In the genomic region with DNA sequence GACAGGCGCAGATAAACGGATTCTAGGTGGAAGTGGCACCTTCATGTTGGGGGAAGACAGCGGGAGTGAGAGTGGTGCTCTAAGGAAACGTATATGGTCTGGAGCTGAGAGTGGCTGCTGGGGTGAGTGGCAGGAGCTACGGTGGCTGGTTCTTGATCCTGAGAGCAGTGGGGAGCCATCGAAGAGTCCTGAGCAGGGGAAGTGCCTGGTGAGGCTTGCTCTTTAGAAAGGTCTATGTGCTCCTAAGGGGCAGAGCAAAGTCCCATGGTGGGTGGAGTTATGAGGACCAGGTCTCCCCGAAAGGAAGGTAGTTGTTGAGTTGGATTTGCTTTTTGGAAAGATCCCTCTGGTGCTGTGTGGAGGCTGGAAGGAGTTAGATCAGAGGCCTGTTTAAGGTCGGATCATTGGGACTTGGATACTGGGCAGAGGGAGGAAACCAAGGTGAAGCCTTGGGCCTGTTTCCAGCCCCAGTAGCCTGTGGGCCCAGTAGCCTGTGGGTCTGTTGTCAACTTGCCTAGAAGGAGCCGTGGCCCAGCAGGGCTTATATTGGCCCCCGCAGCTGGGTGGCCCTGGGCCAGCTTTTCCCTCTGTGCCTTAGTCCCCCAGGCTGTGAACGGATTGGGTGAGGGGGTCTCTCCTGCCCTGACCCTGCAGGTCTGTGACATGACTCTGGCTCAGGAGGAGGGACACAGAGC, we compare ENCODE assay signal across 15 cellular contexts. TPM values are rescaled to one million over a fixed set of nuclear protein-coding genes. Genes with fewer than 3 reads are reported as not detected.
DNase-seq lines count a peak whose midpoint lies in the region; ATAC-seq, FAIRE-seq and TF ChIP-seq lines count a peak whose summit lies in the region.
"Had no signal": no experiment of that assay in that cellular context is flagged by ENCODE, and none has a peak within 500 bp of the region (broad histone marks: within the 10 kb centered on the region; RNA-seq: fewer than 3 reads in every experiment).

No MANE protein-coding gene starts in this region.

- H3K4ac ChIP-seq in trophoblast cell (ENCODE audit: low read depth, low read length), result no peak overlapping the region

- no peak overlapping the region for H2BK120ac ChIP-seq in trophoblast cell (ENCODE audit: insufficient read depth, low read length, poor library complexity)

- no peak for FAIRE-seq in kidney (lab: Jason Lieb, UNC)
- FAIRE-seq: A549 had no signal

- H3K4me3 ChIP-seq in cardiac muscle cell (no peak overlapping the region), kidney (ENCODE audit: low read length in 2 of 2) (no peak overlapping the region), trophoblast cell (ENCODE audit: low read depth, low read length) (peak overlapping the region; percentile 13), urinary bladder (ENCODE audit: low read depth, low read length) (no peak overlapping the region), H7 (ENCODE audit: insufficient read depth, low read depth, low read length) (no peak overlapping the region)
- H3K4me3 ChIP-seq: A549 had no signal

- WGBS in trophoblast cell (ENCODE audit: extremely low coverage, insufficient coverage, insufficient read length), result no CpG with 5 or more reads among the region's 11 CpGs
- 81% methylated on average over 11 of the region's 11 CpGs for whole genome bisulfite sequencing in urinary bladder

- no peak overlapping the region for H4K12ac ChIP-seq in trophoblast cell (ENCODE audit: low read depth, low read length)

- ATAC-seq in Right ventricle myocardium inferior, result no peak
- no peak for ATAC-seq in HG03520 (IDR thresholded peaks at IDR 0.05; ENCODE audit: unreplicated experiment)

- no peaks in the 10 kb centered on the region for H3K27me3 ChIP-seq in cardiac muscle cell
- no peaks in the 10 kb centered on the region for H3K27me3 ChIP-seq in trophoblast cell (ENCODE audit: insufficient read depth, low read length)
- H3K27me3 ChIP-seq in H7 (ENCODE audit: control insufficient read depth, insufficient read depth, low read length), result no peaks in the 10 kb centered on the region

- H3K18ac ChIP-seq in trophoblast cell (ENCODE audit: low read length), result no peak overlapping the region

- no peak overlapping the region for H2BK12ac ChIP-seq in trophoblast cell (ENCODE audit: low read length)

- no peaks in the 10 kb centered on the region for H3K36me3 ChIP-seq in cardiac muscle cell
- peaks cover 3 to 4% of the 10 kb centered on the region in 2 donors for H3K36me3 ChIP-seq in kidney (ENCODE audit: control insufficient read depth in 1 of 2, insufficient read depth in 2 of 2, low read length in 2 of 2)
- H3K36me3 ChIP-seq in trophoblast cell (ENCODE audit: control insufficient read depth in 1 of 2, insufficient read depth in 2 of 2, low read length in 2 of 2), result no peaks in the 10 kb centered on the region
- H3K36me3 ChIP-seq in urinary bladder (ENCODE audit: insufficient read depth), result no peaks in the 10 kb centered on the region
- H3K36me3 ChIP-seq in H7 (replicated peaks; ENCODE audit: control insufficient read depth, insufficient read depth, low read length), result no peaks in the 10 kb centered on the region
- H3K36me3 ChIP-seq: WERI-Rb-1 had no signal

- H3K4me1 ChIP-seq in cardiac muscle cell (ENCODE audit: low read depth), result peaks cover 36% of the 10 kb centered on the region
- peaks cover 36 to 46% of the 10 kb centered on the region in 2 donors for H3K4me1 ChIP-seq in kidney (ENCODE audit: control insufficient read depth in 1 of 2, insufficient read depth in 1 of 2, low read depth in 1 of 2, low read length in 2 of 2)
- H3K4me1 ChIP-seq in trophoblast cell (ENCODE audit: control insufficient read depth in 1 of 2, insufficient read depth in 2 of 2, low read length in 2 of 2), result peaks cover 13 to 15% of the 10 kb centered on the region in 2 experiments
- H3K4me1 ChIP-seq in urinary bladder (ENCODE audit: insufficient read depth), result no peaks in the 10 kb centered on the region
- H3K4me1 ChIP-seq: A549 had no signal

- H4K91ac ChIP-seq in trophoblast cell (ENCODE audit: low read depth, low read length), result no peak overlapping the region

- no peak overlapping the region for H3K4me2 ChIP-seq in trophoblast cell (ENCODE audit: low read length)
- H3K4me2 ChIP-seq: A549 had no signal

- no peak overlapping the region for H2AFZ ChIP-seq in trophoblast cell (ENCODE audit: insufficient read depth, low read length, poor library complexity)

- DNase-seq in cardiac muscle cell (ENCODE audit: low read depth in 1 of 2, low spot score in 1 of 2) (no peak), Right ventricle myocardium inferior (ENCODE audit: missing footprints) (no peak), kidney (peak; percentile 22), trophoblast cell (no peak), H7 (no peak)
- no peak for DNase-seq in activated CD4-positive, CD25-positive, alpha-beta regulatory T cell (lab: John Stamatoyannopoulos, UW)
- DNase-seq: KBM-7, WERI-Rb-1 had no signal

- intact Hi-C loops in Right ventricle myocardium inferior (cut with DNase I) (loop anchor here (1.0 to 10.0 kb wide), 3 partner anchors 22 to 176 kb away; a partner anchor contains a TSS), kidney (cut with DNase I) (no loop called here)

- peak overlapping the region in 1 of 2 donors; percentile 55 for H3K9ac ChIP-seq in kidney (ENCODE audit: low read length in 2 of 2)
- no peak overlapping the region for H3K9ac ChIP-seq in trophoblast cell (ENCODE audit: low read length)

- H3K79me1 ChIP-seq in trophoblast cell (ENCODE audit: low read length), result peaks cover 4% of the 10 kb centered on the region

- H4K8ac ChIP-seq in trophoblast cell (ENCODE audit: low read depth, low read length), result no peak overlapping the region

- no peaks in the 10 kb centered on the region for H3K79me2 ChIP-seq in trophoblast cell (ENCODE audit: control insufficient read depth, insufficient read depth, low read length, poor library complexity)

- H3K14ac ChIP-seq in trophoblast cell (ENCODE audit: low read length), result no peak overlapping the region

- H3K27ac ChIP-seq in cardiac muscle cell (peak overlapping the region; percentile 76), kidney (ENCODE audit: low read depth in 2 of 2, low read length in 2 of 2) (peak overlapping the region; percentile 74 to 94), trophoblast cell (ENCODE audit: low read depth, low read length) (no peak overlapping the region), urinary bladder (ENCODE audit: low read depth) (peak overlapping the region; percentile 73)
- H3K27ac ChIP-seq: A549, WERI-Rb-1 had no signal

- no peak for TF ChIP-seq CTCF in cardiac muscle cell (IDR thresholded peaks at IDR 0.05; ENCODE audit: low read depth, low read length)
- TF ChIP-seq CTCF in kidney (IDR thresholded peaks at IDR 0.05; ENCODE audit: borderline replicate concordance, extremely low read depth, insufficient read depth), result no peak

- H3K23ac ChIP-seq in trophoblast cell (ENCODE audit: low read length), result no peak overlapping the region

- peak overlapping the region; percentile 2 for H2AK5ac ChIP-seq in trophoblast cell (ENCODE audit: low read length)

- no peak overlapping the region for H2BK5ac ChIP-seq in trophoblast cell (ENCODE audit: low read depth, low read length, poor library complexity)

- H3K9me3 ChIP-seq in cardiac muscle cell (ENCODE audit: low read depth), result no peaks in the 10 kb centered on the region
- H3K9me3 ChIP-seq in kidney (ENCODE audit: control insufficient read depth in 1 of 2, low read length in 2 of 2), result no peaks in the 10 kb centered on the region
- H3K9me3 ChIP-seq in trophoblast cell (ENCODE audit: insufficient read depth, low read depth, low read length), result no peaks in the 10 kb centered on the region
- H3K9me3 ChIP-seq: A549 had no signal

RNA-seq across cellular contexts. Expression of a gene that starts 33.0 kb away (rescaled TPM):
- total RNA-seq in cardiac muscle cell, result 16.9 and 33.4 TPM in 2 replicates
- 23.8 and 24.2 TPM in 2 replicates for polyA plus RNA-seq in cardiac muscle cell
- total RNA-seq in Right ventricle myocardium inferior, result 43.4 TPM
- 24.6 TPM for total RNA-seq in kidney
- 31.1 TPM for polyA plus RNA-seq in kidney (ENCODE audit: insufficient read depth, low read depth, low replicate concordance)
- polyA plus RNA-seq in trophoblast cell (2013), result 4.2 and 5.0 TPM in 2 replicates
- 18.8 TPM for total RNA-seq in urinary bladder
- polyA plus RNA-seq in urinary bladder, result 5.9 TPM
- 5.0 and 5.4 TPM in 2 replicates for total RNA-seq in H7 (2014; rRNA removed; shearing (Covaris generic))

RNA-seq across cellular contexts. Expression of a gene that starts 42.3 kb away (rescaled TPM):
- total RNA-seq in cardiac muscle cell (0.07 and 0.21 TPM in 2 replicates), Right ventricle myocardium inferior (1.5 TPM), kidney (not detected), urinary bladder (not detected)
- polyA plus RNA-seq in cardiac muscle cell (0.18 and 0.32 TPM in 2 replicates), kidney (ENCODE audit: insufficient read depth, low read depth, low replicate concordance) (237 TPM), urinary bladder (0.10 TPM)
- 0.18 and 0.21 TPM in 2 replicates for polyA plus RNA-seq in trophoblast cell (2013)
- total RNA-seq in H7 (2014; rRNA removed; shearing (Covaris generic)), result not detected in 2 replicates
- total RNA-seq: dermis microvascular lymphatic vessel endothelial cell, glomerular endothelial cell, lower leg skin, renal cortical epithelial cell had no signal
- polyA plus RNA-seq: A549 had no signal
